ENCODE assay signal across 8 cellular contexts in the genomic region with DNA sequence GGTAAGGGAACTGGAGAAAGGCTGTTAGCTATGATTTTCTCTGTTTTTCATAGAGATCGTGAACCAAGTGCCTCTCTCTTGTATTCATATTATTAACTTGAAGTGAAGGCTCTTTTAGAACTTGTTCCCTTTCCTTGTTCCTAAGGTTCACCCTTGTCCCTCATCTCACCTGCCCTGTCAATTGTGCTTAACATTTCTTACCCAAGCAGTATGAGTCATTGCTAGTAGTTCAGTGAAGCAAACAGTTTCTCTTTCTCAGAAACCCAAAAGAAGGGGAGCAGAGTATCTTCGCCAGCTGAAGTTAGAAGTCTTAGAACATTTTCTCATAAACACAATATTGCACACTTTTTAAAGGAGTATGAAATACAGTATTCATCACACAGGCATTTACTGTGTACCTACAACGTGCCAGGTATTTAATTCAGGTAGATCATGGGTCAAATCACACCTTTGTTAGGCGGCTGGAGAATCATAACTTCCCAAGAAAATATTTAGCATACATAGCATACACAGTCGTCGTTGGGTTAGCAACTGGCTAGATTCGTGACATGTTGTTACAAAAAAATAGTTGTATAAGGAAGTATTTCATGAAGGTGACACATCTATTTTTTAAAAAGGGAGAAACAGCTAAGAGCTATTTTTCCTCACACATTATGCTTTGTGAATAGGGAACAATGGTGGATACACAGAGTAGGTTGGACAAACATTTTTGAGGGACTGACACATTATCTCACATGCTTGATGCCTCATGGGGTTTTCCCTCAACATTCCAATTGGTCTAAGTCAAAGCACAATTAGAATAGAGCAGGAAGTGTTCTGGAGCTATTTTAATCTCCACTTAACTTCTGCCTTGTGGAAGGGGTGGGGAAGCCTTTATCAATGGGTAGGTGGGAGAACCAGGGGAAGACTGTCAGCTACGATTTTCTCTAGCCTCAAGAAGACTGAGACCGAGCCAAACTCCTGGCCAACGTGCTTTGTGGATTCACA. TPM values are rescaled to one million over a fixed set of nuclear protein-coding genes. Genes with fewer than 3 reads are reported as not detected.
DNase-seq lines count a peak whose midpoint lies in the region; ATAC-seq, FAIRE-seq and TF ChIP-seq lines count a peak whose summit lies in the region.

No MANE protein-coding gene starts in this region.

- 42 to 56% methylated on average over 10 of the region's 10 CpGs for WGBS in pancreas, 2 donors

- no peak for DNase-seq in T-helper 2 cell treated with Interferon-gamma antibody and Interleukin-4, amounts not matched to agents 5 μg/mL and 100 μg/mL, for 36 hours (ENCODE audit: low spot score)
- DNase-seq in T-helper 2 cell (no peak), NCI-H226 (peak; percentile 99), epithelial cell of prostate (ENCODE audit: low read depth, low spot score) (peak; percentile 95), pancreas (no peak), cerebellar cortex (ENCODE audit: low spot score) (no peak)
- DNase-seq in stimulated activated naive CD4-positive, alpha-beta T cell (lab: John Stamatoyannopoulos, UW), result no peak

- peaks cover 0 to 2% (median 0%) of the 10 kb centered on the region in 4 donors for H3K27me3 ChIP-seq in pancreas

- no peak overlapping the region for H3K4me3 ChIP-seq in pancreas

- H3K27ac Mint-ChIP-seq in T-helper 2 cell treated with Interferon-gamma antibody and Interleukin-4, amounts not matched to agents 5 μg/mL and 100 μg/mL, for 36 hours, result peak overlapping the region; percentile 22

- peak; percentile 86 for ATAC-seq in HG02759 (IDR thresholded peaks at IDR 0.05; ENCODE audit: unreplicated experiment)
- peak; percentile 35 to 92 (median 86) for ATAC-seq in pancreas

- no peaks in the 10 kb centered on the region for H3K4me1 ChIP-seq in pancreas

- intact Hi-C loops in pancreas (cut with DNase I), result no loop called here

- no peaks in the 10 kb centered on the region for H3K36me3 ChIP-seq in pancreas

- H3K36me3 Mint-ChIP-seq in T-helper 2 cell treated with Interferon-gamma antibody and Interleukin-4, amounts not matched to agents 5 μg/mL and 100 μg/mL, for 36 hours (ENCODE audit: low read depth), result no peaks in the 10 kb centered on the region

- FAIRE-seq in pancreas (lab: Jason Lieb, UNC), result no peak

- H3K27ac ChIP-seq in epithelial cell of prostate (peak overlapping the region; percentile 97), pancreas (peak overlapping the region in 2 of 4 donors; percentile 74 to 81)

- no peak for TF ChIP-seq CTCF in pancreas (IDR thresholded peaks at IDR 0.05)

- H3K4me1 Mint-ChIP-seq in T-helper 2 cell treated with Interferon-gamma antibody and Interleukin-4, amounts not matched to agents 5 μg/mL and 100 μg/mL, for 36 hours (ENCODE audit: low read depth), result peaks cover 4% of the 10 kb centered on the region

- H3K27me3 Mint-ChIP-seq in T-helper 2 cell treated with Interferon-gamma antibody and Interleukin-4, amounts not matched to agents 5 μg/mL and 100 μg/mL, for 36 hours (ENCODE audit: low read depth), result no peaks in the 10 kb centered on the region

- H3K9me3 Mint-ChIP-seq in T-helper 2 cell treated with Interferon-gamma antibody and Interleukin-4, amounts not matched to agents 5 μg/mL and 100 μg/mL, for 36 hours, result no peaks in the 10 kb centered on the region

- H3K9me3 ChIP-seq in pancreas, result no peaks in the 10 kb centered on the region

- peak overlapping the region; percentile 2 for H3K4me3 Mint-ChIP-seq in T-helper 2 cell treated with Interferon-gamma antibody and Interleukin-4, amounts not matched to agents 5 μg/mL and 100 μg/mL, for 36 hours

RNA-seq across cellular contexts. Expression of a gene that starts 13.2 kb away (rescaled TPM):
- 10 to 100 TPM in 1 of 6 donors, 1 to 10 TPM in 5; 1.3 to 12.3 (median 3.5) TPM for total RNA-seq in pancreas
- 1 to 10 TPM; 1.5 to 4.8 TPM for polyA plus RNA-seq in pancreas

Comparison
In these comparisons a context has a peak if more than half of its experiments do, and no peak if none do; other contexts are left out.
1. DNase-seq: peak in NCI-H226 (single experiment) and epithelial cell of prostate (single experiment); none in T-helper 2 cell treated with Interferon-gamma antibody and Interleukin-4, amounts not matched to agents 5 μg/mL and 100 μg/mL, for 36 hours (single experiment), T-helper 2 cell (0 of 5), pancreas (0 of 6), stimulated activated naive CD4-positive, alpha-beta T cell (0 of 6) and cerebellar cortex (single experiment).